ENCODE assay signal across 27 cellular contexts in genomic region chr14:45811155-45811554, GRCh38.
DNase-seq lines count a peak whose midpoint lies in the region; ATAC-seq, FAIRE-seq and TF ChIP-seq lines count a peak whose summit lies in the region.
"Had no signal": no experiment of that assay in that cellular context is flagged by ENCODE, and none has a peak within 500 bp of the region (broad histone marks: within the 10 kb centered on the region; RNA-seq: fewer than 3 reads in every experiment).

No MANE protein-coding gene starts in this region.

- no peak overlapping the region for H3K9ac ChIP-seq in BLaER1 treated with 17β-estradiol and CSF1 and Interleukin-3, amounts not matched to agents 10 nM and 100 nM
- H3K9ac ChIP-seq in NT2/D1 (ENCODE audit: insufficient read length, low read depth), result no peak overlapping the region
- H3K9ac ChIP-seq in keratinocyte (ENCODE audit: control insufficient read depth, extremely low read depth, insufficient read depth, low read length), result no peak overlapping the region

- intact Hi-C loops in mucosa of descending colon (cut with DNase I, micrococcal nuclease) (no loop called here), adrenal gland (cut with DNase I) (no loop called here)

- H3K4me1 Mint-ChIP-seq in activated T-cell treated with anti-CD3 and anti-CD28 coated beads, Interleukin-2, amount 50 U/mL, for 72 hours (ENCODE audit: low read depth), result no peaks in the 10 kb centered on the region
- H3K4me1 Mint-ChIP-seq: activated naive CD8-positive, alpha-beta T cell treated with anti-CD3 and anti-CD28 coated beads, Interleukin-2, amount 10 ng/mL, durations not matched to agents 7 days and 5 days; CD4-positive, CD25-positive, alpha-beta regulatory T cell; memory B cell had no signal

- ATAC-seq in mucosa of descending colon, result no peak
- ATAC-seq in activated T-cell treated with anti-CD3 and anti-CD28 coated beads, Interleukin-2, amount 50 U/mL, for 72 hours (replicated peaks in 1 of 2), result no peak
- ATAC-seq: K562, left lobe of liver had no signal

- no peaks in the 10 kb centered on the region for H3K36me3 ChIP-seq in BLaER1 treated with 17β-estradiol and CSF1 and Interleukin-3, amounts not matched to agents 10 nM and 100 nM
- H3K36me3 ChIP-seq in NT2/D1 (ENCODE audit: insufficient read depth, insufficient read length, low read length) (no peaks in the 10 kb centered on the region), keratinocyte (ENCODE audit: control insufficient read depth in 2 of 2, extremely low read depth in 1 of 2, insufficient read depth in 2 of 2, low read length in 2 of 2) (no peaks in the 10 kb centered on the region), mucosa of descending colon (ENCODE audit: low read depth) (no peaks in the 10 kb centered on the region), adrenal gland (replicated peaks in 1 of 2) (no peaks in the 10 kb centered on the region)
- H3K36me3 ChIP-seq: ascending aorta, suprapubic skin, WERI-Rb-1 had no signal

- H3K79me2 ChIP-seq in keratinocyte (ENCODE audit: control insufficient read depth, insufficient read depth, low read length), result no peaks in the 10 kb centered on the region

- H3K9me3 ChIP-seq in BLaER1 treated with 17β-estradiol and CSF1 and Interleukin-3, amounts not matched to agents 10 nM and 100 nM (replicated peaks in 1 of 11), result peaks cover 0 to 9% (median 2%) of the 10 kb centered on the region in 11 experiments; a peak in 9 of 22 replicates
- H3K9me3 ChIP-seq in NT2/D1 (ENCODE audit: insufficient read depth, low read length) (no peaks in the 10 kb centered on the region), keratinocyte (ENCODE audit: control insufficient read depth, low read depth, low read length) (no peaks in the 10 kb centered on the region), mucosa of descending colon (no peaks in the 10 kb centered on the region), adrenal gland (replicated peaks in 1 of 3) (no peaks in the 10 kb centered on the region)
- H3K9me3 ChIP-seq: ascending aorta, suprapubic skin had no signal

- no peaks in the 10 kb centered on the region for H4K20me1 ChIP-seq in BLaER1 treated with 17β-estradiol and CSF1 and Interleukin-3, amounts not matched to agents 10 nM and 100 nM
- H4K20me1 ChIP-seq in keratinocyte (ENCODE audit: control insufficient read depth, extremely low read depth, insufficient read depth, low read length), result no peaks in the 10 kb centered on the region

- WGBS in adrenal gland, 4 donors, result 76 to 88% (median 82%) methylated on average over 2 of the region's 2 CpGs

- no peak overlapping the region for H3K27ac Mint-ChIP-seq in activated T-cell treated with anti-CD3 and anti-CD28 coated beads, Interleukin-2, amount 50 U/mL, for 72 hours
- H3K27ac Mint-ChIP-seq: activated naive CD8-positive, alpha-beta T cell treated with anti-CD3 and anti-CD28 coated beads, Interleukin-2, amount 10 ng/mL, durations not matched to agents 7 days and 5 days; CD4-positive, CD25-positive, alpha-beta regulatory T cell; memory B cell had no signal

- no peaks in the 10 kb centered on the region for H3K9me1 ChIP-seq in keratinocyte (ENCODE audit: control insufficient read depth, extremely low read depth, insufficient read depth, low read length)

- H3K4me1 ChIP-seq in BLaER1 treated with 17β-estradiol and CSF1 and Interleukin-3, amounts not matched to agents 10 nM and 100 nM, result peaks cover 14 to 45% (median 30%) of the 10 kb centered on the region in 10 experiments
- no peaks in the 10 kb centered on the region for H3K4me1 ChIP-seq in NT2/D1 (ENCODE audit: insufficient read depth, insufficient read length)
- H3K4me1 ChIP-seq in keratinocyte (ENCODE audit: control insufficient read depth, extremely low read depth, insufficient read depth, low read length), result peaks cover 3% of the 10 kb centered on the region
- peaks cover 5% of the 10 kb centered on the region for H3K4me1 ChIP-seq in mucosa of descending colon (ENCODE audit: low read depth)
- H3K4me1 ChIP-seq in adrenal gland (replicated peaks in 1 of 2), result no peaks in the 10 kb centered on the region
- H3K4me1 ChIP-seq: ascending aorta, suprapubic skin had no signal

- peak overlapping the region; percentile 49 to 81 (median 67); a peak in 17 of 22 replicates for H3K4me2 ChIP-seq in BLaER1 treated with 17β-estradiol and CSF1 and Interleukin-3, amounts not matched to agents 10 nM and 100 nM
- no peak overlapping the region for H3K4me2 ChIP-seq in keratinocyte (ENCODE audit: control insufficient read depth, extremely low read depth, insufficient read depth, low read depth, low read length)

- peaks cover 2 to 3% of the 10 kb centered on the region in 2 donors for H3K9me3 Mint-ChIP-seq in activated T-cell treated with anti-CD3 and anti-CD28 coated beads, Interleukin-2, amount 50 U/mL, for 72 hours
- H3K9me3 Mint-ChIP-seq: H9, memory B cell had no signal

- DNase-seq in NCI-H1105 (lab: John Stamatoyannopoulos, UW), result peak; percentile 46
- DNase-seq in NT2/D1 (ENCODE audit: low read depth, low spot score), result peak; percentile 5
- DNase-seq in keratinocyte (ENCODE audit: low read depth, low spot score), result no peak
- no peak for DNase-seq in mucosa of descending colon
- no peak for DNase-seq in mucosa of gallbladder (ENCODE audit: low spot score)
- no peak for DNase-seq in adrenal gland
- DNase-seq in activated T-cell treated with anti-CD3 and anti-CD28 coated beads, Interleukin-2, amount 50 U/mL, for 72 hours, result no peak
- DNase-seq: activated CD4-positive, alpha-beta T cell treated with anti-CD3 and anti-CD28 coated beads for 48 hours; activated effector memory CD4-positive, alpha-beta T cell treated with anti-CD3 and anti-CD28 coated beads, Interleukin-2, amount 50 U/mL, for 16 hours; activated naive CD8-positive, alpha-beta T cell treated with anti-CD3 and anti-CD28 coated beads, Interleukin-2, amount 10 ng/mL, durations not matched to agents 7 days and 5 days; CD4-positive, CD25-positive, alpha-beta regulatory T cell; H9; MV-4-11; SHP77 treated with DMSO at 0.1 percent for 48 hours; small intestine; stimulated activated naive CD4-positive, alpha-beta T cell treated with Interleukin-2 at 50 U/mL for 16 hours had no signal

- H3K27me3 ChIP-seq in BLaER1 treated with 17β-estradiol and CSF1 and Interleukin-3, amounts not matched to agents 10 nM and 100 nM, result no peaks in the 10 kb centered on the region
- H3K27me3 ChIP-seq in NT2/D1 (ENCODE audit: insufficient read depth, insufficient read length) (no peaks in the 10 kb centered on the region), keratinocyte (ENCODE audit: control insufficient read depth, extremely low read depth, insufficient read depth, low read length) (no peaks in the 10 kb centered on the region), adrenal gland (no peaks in the 10 kb centered on the region)
- H3K27me3 ChIP-seq: ascending aorta, suprapubic skin had no signal

- H3K4me3 Mint-ChIP-seq in activated T-cell treated with anti-CD3 and anti-CD28 coated beads, Interleukin-2, amount 50 U/mL, for 72 hours, result no peak overlapping the region
- H3K4me3 Mint-ChIP-seq: activated naive CD8-positive, alpha-beta T cell treated with anti-CD3 and anti-CD28 coated beads, Interleukin-2, amount 10 ng/mL, durations not matched to agents 7 days and 5 days; CD4-positive, CD25-positive, alpha-beta regulatory T cell; H9; memory B cell had no signal

- peak overlapping the region; percentile 59 for H2AFZ ChIP-seq in keratinocyte (ENCODE audit: control insufficient read depth, low read length)

- TF ChIP-seq CTCF in keratinocyte (optimal IDR thresholded peaks at IDR 0.05 in 1 of 3, IDR thresholded peaks at IDR 0.05 in 1 of 3, conservative IDR thresholded peaks at IDR 0.05 in 1 of 3; ENCODE audit: extremely low read depth in 1 of 3, insufficient read depth in 2 of 3, low read length in 3 of 3), result no peak
- TF ChIP-seq CTCF in mucosa of descending colon (IDR thresholded peaks at IDR 0.05), result no peak
- TF ChIP-seq CTCF in adrenal gland (IDR thresholded peaks at IDR 0.05), result no peak

- H3K36me3 Mint-ChIP-seq in activated T-cell treated with anti-CD3 and anti-CD28 coated beads, Interleukin-2, amount 50 U/mL, for 72 hours (ENCODE audit: insufficient read depth in 2 of 2), result no peaks in the 10 kb centered on the region
- H3K36me3 Mint-ChIP-seq: activated naive CD8-positive, alpha-beta T cell treated with anti-CD3 and anti-CD28 coated beads, Interleukin-2, amount 10 ng/mL, durations not matched to agents 7 days and 5 days; CD4-positive, CD25-positive, alpha-beta regulatory T cell; memory B cell had no signal

- dilution Hi-C loops in keratinocyte (cut with MboI; ENCODE audit: extremely low pct_ligation_motif_present, low sequenced_read_pairs), result no loop called here

- no peak overlapping the region for H3K27ac ChIP-seq in BLaER1 treated with 17β-estradiol and CSF1 and Interleukin-3, amounts not matched to agents 10 nM and 100 nM
- H3K27ac ChIP-seq in keratinocyte (ENCODE audit: control insufficient read depth, insufficient read depth, low read length) (no peak overlapping the region), adrenal gland (no peak overlapping the region)
- H3K27ac ChIP-seq: ascending aorta, epithelial cell of prostate, suprapubic skin, WERI-Rb-1 had no signal

- FAIRE-seq in keratinocyte (lab: Jason Lieb, UNC), result no peak
- FAIRE-seq: A204.1, colon, K562, RCC 7860, small intestine had no signal

- H3K27me3 Mint-ChIP-seq in activated T-cell treated with anti-CD3 and anti-CD28 coated beads, Interleukin-2, amount 50 U/mL, for 72 hours (ENCODE audit: low read depth), result no peaks in the 10 kb centered on the region
- H3K27me3 Mint-ChIP-seq: activated naive CD8-positive, alpha-beta T cell treated with anti-CD3 and anti-CD28 coated beads, Interleukin-2, amount 10 ng/mL, durations not matched to agents 7 days and 5 days; memory B cell had no signal

- no peak overlapping the region for H3K4me3 ChIP-seq in BLaER1 treated with 17β-estradiol and CSF1 and Interleukin-3, amounts not matched to agents 10 nM and 100 nM
- H3K4me3 ChIP-seq in NT2/D1 (ENCODE audit: insufficient read length, low read depth), result no peak overlapping the region
- H3K4me3 ChIP-seq in keratinocyte (ENCODE audit: control insufficient read depth in 2 of 3, extremely low read depth in 1 of 3, insufficient read depth in 2 of 3, low read depth in 1 of 3, low read length in 3 of 3), result no peak overlapping the region
- H3K4me3 ChIP-seq in mucosa of descending colon, result no peak overlapping the region
- H3K4me3 ChIP-seq in adrenal gland, result no peak overlapping the region
- H3K4me3 ChIP-seq: ascending aorta, K562, suprapubic skin had no signal

- no peak for TF ChIP-seq POLR2A in adrenal gland (IDR thresholded peaks at IDR 0.05)

Comparison
In these comparisons a context has a peak if more than half of its experiments do, and no peak if none do; other contexts are left out.
1. DNase-seq: peak in NCI-H1105 (single experiment) and NT2/D1 (single experiment); none in keratinocyte (single experiment), mucosa of descending colon (0 of 3), mucosa of gallbladder (single experiment), adrenal gland (0 of 7) and activated T-cell treated with anti-CD3 and anti-CD28 coated beads, Interleukin-2, amount 50 U/mL, for 72 hours (0 of 2).